25 cellular contexts compared by ENCODE assay signal in the genomic region with DNA sequence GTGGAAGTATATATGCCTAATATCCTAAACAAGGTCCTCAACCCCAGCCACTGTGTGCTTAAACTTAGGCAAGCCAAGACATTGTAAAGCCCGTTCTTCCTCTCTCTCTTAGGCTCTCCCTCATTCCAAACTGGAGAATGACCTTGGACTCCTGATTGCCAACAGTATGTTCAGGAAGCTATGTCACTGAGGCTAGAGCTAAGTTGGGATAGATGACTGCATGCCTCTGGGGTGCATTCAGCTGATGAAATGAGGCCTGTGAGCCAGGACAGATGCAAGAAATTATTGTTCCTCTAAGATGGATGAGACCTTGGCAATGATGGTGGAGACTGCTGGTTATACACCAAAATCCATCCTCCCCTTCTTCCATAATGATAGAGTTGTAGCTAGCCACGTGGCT. TPM values are rescaled to one million over a fixed set of nuclear protein-coding genes. Genes with fewer than 3 reads are reported as not detected.
DNase-seq lines count a peak whose midpoint lies in the region; ATAC-seq, FAIRE-seq and TF ChIP-seq lines count a peak whose summit lies in the region.
"Had no signal": no experiment of that assay in that cellular context is flagged by ENCODE, and none has a peak within 500 bp of the region (broad histone marks: within the 10 kb centered on the region; RNA-seq: fewer than 3 reads in every experiment).

No MANE protein-coding gene starts in this region.

- intact Hi-C loops in heart right ventricle (cut with DNase I), result no loop called here
- intact Hi-C loops in left ventricle myocardium inferior (cut with micrococcal nuclease), result no loop called here
- intact Hi-C loops in gastrocnemius medialis (cut with DNase I; ENCODE audit: low total_unique reads), result no loop called here

- WGBS in heart right ventricle, 2 donors, result 62 to 65% methylated on average over 2 of the region's 2 CpGs

- in situ Hi-C loops in gastrocnemius medialis (cut with MboI; ENCODE audit: low sequenced_read_pairs in 4 of 4), result no loop called here

- peaks cover 2% of the 10 kb centered on the region for H3K9me3 Mint-ChIP-seq in astrocyte (ENCODE audit: unreplicated experiment)
- H3K9me3 Mint-ChIP-seq: H9 had no signal

- peaks cover 0 to 12% (median 0%) of the 10 kb centered on the region in 9 donors for H3K4me1 ChIP-seq in heart right ventricle
- peaks cover 8% of the 10 kb centered on the region for H3K4me1 ChIP-seq in left ventricle myocardium inferior
- H3K4me1 ChIP-seq in astrocyte (ENCODE audit: insufficient read depth, low read length), result no peaks in the 10 kb centered on the region
- no peaks in the 10 kb centered on the region for H3K4me1 ChIP-seq in gastrocnemius medialis
- H3K4me1 ChIP-seq: Caco-2 had no signal

- peaks cover 1% of the 10 kb centered on the region for H3K36me3 Mint-ChIP-seq in astrocyte (ENCODE audit: low read depth, unreplicated experiment)
- H3K36me3 Mint-ChIP-seq: CD4-positive, alpha-beta memory T cell had no signal

- H3K9me3 ChIP-seq in heart right ventricle, result peaks cover 0 to 3% (median 0%) of the 10 kb centered on the region in 11 donors
- H3K9me3 ChIP-seq in left ventricle myocardium inferior (replicated peaks), result no peaks in the 10 kb centered on the region
- H3K9me3 ChIP-seq in astrocyte (ENCODE audit: insufficient read depth, low read depth, low read length), result no peaks in the 10 kb centered on the region
- no peaks in the 10 kb centered on the region for H3K9me3 ChIP-seq in gastrocnemius medialis
- H3K9me3 ChIP-seq: Caco-2 had no signal

- H3K27me3 ChIP-seq in heart right ventricle (peaks cover 0 to 8% (median 0%) of the 10 kb centered on the region in 7 donors), left ventricle myocardium inferior (ENCODE audit: low read depth) (peaks cover 11% of the 10 kb centered on the region), astrocyte (ENCODE audit: insufficient read depth, low read length) (peaks cover 23% of the 10 kb centered on the region), gastrocnemius medialis (peaks cover 0 to 4% (median 0%) of the 10 kb centered on the region in 3 donors)

- ATAC-seq in heart right ventricle, result peak in 7 of 8 donors; percentile 59 to 93 (median 76)
- ATAC-seq in gastrocnemius medialis, result peak; percentile 49 to 63
- ATAC-seq: GM12878, GM23338, HCT116 had no signal

- H3K27me3 Mint-ChIP-seq in astrocyte (ENCODE audit: low read depth, unreplicated experiment), result peaks cover 58% of the 10 kb centered on the region

- peaks cover 7% of the 10 kb centered on the region for H3K4me1 Mint-ChIP-seq in astrocyte (ENCODE audit: low read depth, unreplicated experiment)
- H3K4me1 Mint-ChIP-seq: CD4-positive, alpha-beta memory T cell had no signal

- no peaks in the 10 kb centered on the region for H4K20me1 ChIP-seq in astrocyte (ENCODE audit: insufficient read depth, low read length)

- H3K27ac Mint-ChIP-seq in astrocyte (ENCODE audit: unreplicated experiment), result peak overlapping the region; percentile 41
- H3K27ac Mint-ChIP-seq: CD4-positive, alpha-beta memory T cell; GM23338; H9 had no signal

- no peak overlapping the region for H3K4me2 ChIP-seq in astrocyte (ENCODE audit: low read length)
- H3K4me2 ChIP-seq: GM23338 had no signal

- FAIRE-seq in astrocyte (lab: Jason Lieb, UNC), result no peak
- FAIRE-seq: D721Med, GM12878, GM19239 had no signal

- TF ChIP-seq CTCF in heart right ventricle (IDR thresholded peaks at IDR 0.05), result no peak
- TF ChIP-seq CTCF in left ventricle myocardium inferior (IDR thresholded peaks at IDR 0.05; ENCODE audit: borderline replicate concordance), result no peak
- no peak for TF ChIP-seq CTCF in astrocyte (IDR thresholded peaks at IDR 0.05; ENCODE audit: insufficient read depth, low read depth, low read length)
- no peak for TF ChIP-seq CTCF in gastrocnemius medialis (IDR thresholded peaks at IDR 0.05 in 4 of 5, conservative IDR thresholded peaks at IDR 0.05 in 1 of 5)

- peak overlapping the region in 1 of 10 donors; percentile 19 for H3K27ac ChIP-seq in heart right ventricle
- no peak overlapping the region for H3K27ac ChIP-seq in left ventricle myocardium inferior (replicated peaks)
- no peak overlapping the region for H3K27ac ChIP-seq in astrocyte (ENCODE audit: low read depth, low read length)
- H3K27ac ChIP-seq in gastrocnemius medialis, result no peak overlapping the region

- H3K36me3 ChIP-seq in heart right ventricle (no peaks in the 10 kb centered on the region), left ventricle myocardium inferior (no peaks in the 10 kb centered on the region), astrocyte (ENCODE audit: insufficient read depth, low read length) (no peaks in the 10 kb centered on the region), gastrocnemius medialis (no peaks in the 10 kb centered on the region)

- H3K4me3 ChIP-seq in heart right ventricle (no peak overlapping the region), left ventricle myocardium inferior (no peak overlapping the region), astrocyte (ENCODE audit: insufficient read depth, low read depth, low read length) (no peak overlapping the region), gastrocnemius medialis (no peak overlapping the region)
- H3K4me3 ChIP-seq: GM12878, GM23338 had no signal

- no peak for TF ChIP-seq POLR2A in gastrocnemius medialis (IDR thresholded peaks at IDR 0.05)

- H2AFZ ChIP-seq in astrocyte (ENCODE audit: low read depth, low read length), result no peak overlapping the region
- H2AFZ ChIP-seq: GM23338 had no signal

- no peak overlapping the region for H3K9ac ChIP-seq in astrocyte (ENCODE audit: low read length)

- no peaks in the 10 kb centered on the region for H3K79me2 ChIP-seq in astrocyte (ENCODE audit: insufficient read depth, low read length)

- no peak for DNase-seq in heart right ventricle
- no peak for DNase-seq in left ventricle myocardium inferior
- no peak for DNase-seq in astrocyte (ENCODE audit: low read depth)
- peak; percentile 10 for DNase-seq in islet precursor cell
- DNase-seq in gastrocnemius medialis, result no peak
- no peak for DNase-seq in NK-92 treated with Interleukin-12 subunit alpha and Interleukin-12 subunit beta, amount 100 ng/mL, for 24 hours (lab: John Stamatoyannopoulos, UW)
- DNase-seq in COR-L47 (lab: John Stamatoyannopoulos, UW), result no peak
- no peak for DNase-seq in RKO (ENCODE audit: low spot score)
- DNase-seq: C1 segment of cervical spinal cord; Caco-2; CD4-positive, alpha-beta memory T cell; DMS 273 treated with DMSO at 0.1 percent for 48 hours; DMS79; EL; GDM1; H9 had no signal

- no peak overlapping the region for H3K4me3 Mint-ChIP-seq in astrocyte (ENCODE audit: unreplicated experiment)
- H3K4me3 Mint-ChIP-seq: CD4-positive, alpha-beta memory T cell; GM23338; H9 had no signal

RNA-seq across cellular contexts. Expression of a gene that starts 27.9 kb away (rescaled TPM):
- not detected for total RNA-seq in heart right ventricle
- not detected for polyA plus RNA-seq in heart right ventricle
- total RNA-seq in left ventricle myocardium inferior, result not detected
- total RNA-seq in astrocyte, result not detected in 2 replicates
- total RNA-seq in gastrocnemius medialis, result not detected
- total RNA-seq: A172; A673; Caco-2; CD4-positive, alpha-beta memory T cell; GM12878; GM23338; H4; H9 had no signal
- polyA plus RNA-seq: BJ; CD4-positive, alpha-beta memory T cell; GM12878; GM23338 had no signal
